Comparison of ENCODE assay signal across 8 cellular contexts in genomic region chr11:45964911-45965389, GRCh38. TPM values are rescaled to one million over a fixed set of nuclear protein-coding genes. Genes with fewer than 3 reads are reported as not detected.
DNase-seq lines count a peak whose midpoint lies in the region; ATAC-seq, FAIRE-seq and TF ChIP-seq lines count a peak whose summit lies in the region.

No MANE protein-coding gene starts in this region.

- ATAC-seq in HG03039 (IDR thresholded peaks at IDR 0.05; ENCODE audit: unreplicated experiment) (peak; percentile 54), GM18520 (IDR thresholded peaks at IDR 0.05; ENCODE audit: unreplicated experiment) (no peak)

- H3K4me2 ChIP-seq in keratinocyte (ENCODE audit: control insufficient read depth, extremely low read depth, insufficient read depth, low read depth, low read length), result no peak overlapping the region

- H3K9ac ChIP-seq in keratinocyte (ENCODE audit: control insufficient read depth, extremely low read depth, insufficient read depth, low read length), result no peak overlapping the region

- no peak overlapping the region for H3K4me3 ChIP-seq in keratinocyte (ENCODE audit: control insufficient read depth in 2 of 3, extremely low read depth in 1 of 3, insufficient read depth in 2 of 3, low read depth in 1 of 3, low read length in 3 of 3)

- FAIRE-seq in keratinocyte (lab: Jason Lieb, UNC), result peak; percentile 93

- peak; percentile 86 to 92 (median 87) for TF ChIP-seq CTCF in keratinocyte (optimal IDR thresholded peaks at IDR 0.05 in 1 of 3, IDR thresholded peaks at IDR 0.05 in 1 of 3, conservative IDR thresholded peaks at IDR 0.05 in 1 of 3; ENCODE audit: extremely low read depth in 1 of 3, insufficient read depth in 2 of 3, low read length in 3 of 3)

- peaks cover 2% of the 10 kb centered on the region for H3K9me1 ChIP-seq in keratinocyte (ENCODE audit: control insufficient read depth, extremely low read depth, insufficient read depth, low read length)

- no peak overlapping the region for H2AFZ ChIP-seq in keratinocyte (ENCODE audit: control insufficient read depth, low read length)

- no peaks in the 10 kb centered on the region for H3K27me3 ChIP-seq in keratinocyte (ENCODE audit: control insufficient read depth, extremely low read depth, insufficient read depth, low read length)

- DNase-seq in GDM1 (lab: John Stamatoyannopoulos, UW), result peak; percentile 29
- DNase-seq in NCI-H226, result peak; percentile 51
- peak; percentile 8 to 12 (median 10) for DNase-seq in activated CD4-positive, CD25-positive, alpha-beta regulatory T cell (lab: John Stamatoyannopoulos, UW)
- peak in 39 of 61 donors; percentile 10 to 69 (median 34) for DNase-seq in caudate nucleus (lab: John Stamatoyannopoulos, UW)
- peak; percentile 15 for DNase-seq in keratinocyte (ENCODE audit: low read depth, low spot score)
- peak; percentile 43 to 59 for DNase-seq in stimulated activated CD4-positive, alpha-beta T cell treated with anti-CD3 and anti-CD28 coated beads, Interleukin-2, amount 100 ng/mL, for 24 hours

- dilution Hi-C loops in keratinocyte (cut with MboI; ENCODE audit: extremely low pct_ligation_motif_present, low sequenced_read_pairs), result no loop called here

- H3K36me3 ChIP-seq in keratinocyte (ENCODE audit: control insufficient read depth in 2 of 2, extremely low read depth in 1 of 2, insufficient read depth in 2 of 2, low read length in 2 of 2), result peaks cover 0 to 9% of the 10 kb centered on the region in 2 experiments

- no peaks in the 10 kb centered on the region for H4K20me1 ChIP-seq in keratinocyte (ENCODE audit: control insufficient read depth, extremely low read depth, insufficient read depth, low read length)

- no peaks in the 10 kb centered on the region for H3K9me3 ChIP-seq in keratinocyte (ENCODE audit: control insufficient read depth, low read depth, low read length)

- peaks cover 3% of the 10 kb centered on the region for H3K4me1 ChIP-seq in keratinocyte (ENCODE audit: control insufficient read depth, extremely low read depth, insufficient read depth, low read length)

- H3K27ac ChIP-seq in caudate nucleus (ENCODE audit: low read depth, low read length), result no peak overlapping the region
- H3K27ac ChIP-seq in keratinocyte (ENCODE audit: control insufficient read depth, insufficient read depth, low read length), result no peak overlapping the region

- no peaks in the 10 kb centered on the region for H3K79me2 ChIP-seq in keratinocyte (ENCODE audit: control insufficient read depth, insufficient read depth, low read length)

RNA-seq across cellular contexts. Expression of gene LARGE2, which starts 42.5 kb away (rescaled TPM):
- 7.1 to 29.9 TPM (median 11.1 TPM) in 3 replicates for polyA plus RNA-seq in keratinocyte
- 1.5 TPM for polyA plus RNA-seq in keratinocyte (2011; ENCODE audit: low read depth)
- 5.0 and 13.1 TPM in 2 replicates for polyA plus RNA-seq in keratinocyte (2011; cell fraction: cytosol; rRNA removed)
- polyA plus RNA-seq in keratinocyte (2011; cell fraction: nucleus; rRNA removed), result 16.6 and 26.6 TPM in 2 replicates
- 5.6 and 30.7 TPM in 2 replicates for polyA plus RNA-seq in keratinocyte (2012; ENCODE audit: low replicate concordance)
- 5.9 to 53.5 TPM (median 6.1 TPM) in 3 replicates for polyA minus RNA-seq in keratinocyte
- polyA minus RNA-seq in keratinocyte (2011; cell fraction: cytosol; rRNA and poly(A)+ RNA removed), result 12.1 TPM
- polyA minus RNA-seq in keratinocyte (2011; cell fraction: nucleus; rRNA and poly(A)+ RNA removed), result 4.4 and 6.1 TPM in 2 replicates

RNA-seq across cellular contexts. Expression of gene PEX16, which starts 47.3 kb away (rescaled TPM):
- polyA plus RNA-seq in keratinocyte, result 16.7 to 25.1 TPM (median 17.2 TPM) in 3 replicates
- polyA plus RNA-seq in keratinocyte (2011; ENCODE audit: low read depth), result 15.4 TPM
- 9.5 and 22.0 TPM in 2 replicates for polyA plus RNA-seq in keratinocyte (2011; cell fraction: cytosol; rRNA removed)
- polyA plus RNA-seq in keratinocyte (2011; cell fraction: nucleus; rRNA removed), result 30.3 and 31.9 TPM in 2 replicates
- 16.7 and 24.5 TPM in 2 replicates for polyA plus RNA-seq in keratinocyte (2012; ENCODE audit: low replicate concordance)
- 12.8 to 14.6 TPM (median 13.0 TPM) in 3 replicates for polyA minus RNA-seq in keratinocyte
- 24.2 TPM for polyA minus RNA-seq in keratinocyte (2011; cell fraction: cytosol; rRNA and poly(A)+ RNA removed)
- 20.4 and 26.9 TPM in 2 replicates for polyA minus RNA-seq in keratinocyte (2011; cell fraction: nucleus; rRNA and poly(A)+ RNA removed)

RNA-seq across cellular contexts. Expression of gene FREY1, which starts 57.9 kb away (rescaled TPM):
- polyA plus RNA-seq in keratinocyte, result 0.25 to 0.32 TPM in 2 of 3 replicates, not detected in the other
- not detected for polyA plus RNA-seq in keratinocyte (2011; ENCODE audit: low read depth)
- polyA plus RNA-seq in keratinocyte (2011; cell fraction: cytosol; rRNA removed), result 0.22 TPM in 1 of 2 replicates, not detected in the other
- 1.4 and 1.9 TPM in 2 replicates for polyA plus RNA-seq in keratinocyte (2011; cell fraction: nucleus; rRNA removed)
- polyA plus RNA-seq in keratinocyte (2012; ENCODE audit: low replicate concordance), result not detected in 2 replicates
- 1.0 to 3.9 TPM (median 1.6 TPM) in 3 replicates for polyA minus RNA-seq in keratinocyte
- polyA minus RNA-seq in keratinocyte (2011; cell fraction: cytosol; rRNA and poly(A)+ RNA removed), result not detected
- 4.8 and 5.0 TPM in 2 replicates for polyA minus RNA-seq in keratinocyte (2011; cell fraction: nucleus; rRNA and poly(A)+ RNA removed)
